Comparison of ENCODE assay signal across 20 cellular contexts in the genomic region with DNA sequence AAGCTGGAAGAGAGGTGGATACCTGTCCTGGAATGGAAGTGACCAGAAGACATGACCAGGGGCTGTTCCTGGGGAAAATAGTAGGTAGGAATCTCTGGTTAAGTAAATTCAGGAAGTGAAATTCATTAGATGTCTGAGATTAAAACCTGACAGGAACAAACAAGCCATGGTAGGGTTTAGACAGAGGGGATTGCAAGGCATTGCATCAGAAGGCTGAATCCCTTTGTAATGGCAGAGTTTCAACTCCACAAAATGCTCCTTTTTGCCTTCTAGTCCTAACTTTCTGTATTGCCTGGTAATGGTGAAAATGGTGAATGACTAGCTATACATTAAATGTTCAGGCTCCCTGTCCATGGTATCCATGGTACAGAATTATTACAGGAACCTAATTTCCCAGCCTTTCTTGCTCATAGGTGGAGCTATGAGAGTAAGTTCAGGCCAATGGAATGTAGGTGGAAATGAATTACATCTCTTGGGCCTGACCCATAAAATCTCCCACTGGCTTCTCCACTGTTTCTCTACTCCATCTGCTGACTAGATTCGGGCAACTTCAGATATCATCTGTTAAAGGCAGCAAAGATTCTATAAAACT.
DNase-seq lines count a peak whose midpoint lies in the region; ATAC-seq and TF ChIP-seq lines count a peak whose summit lies in the region.
"Had no signal": no experiment of that assay in that cellular context is flagged by ENCODE, and none has a peak within 500 bp of the region (broad histone marks: within the 10 kb centered on the region; RNA-seq: fewer than 3 reads in every experiment).

No MANE protein-coding gene starts in this region.

- H3K36me3 ChIP-seq in adipocyte (ENCODE audit: control insufficient read depth, insufficient read depth, low read length, severe bottlenecking), result no peaks in the 10 kb centered on the region
- H3K36me3 ChIP-seq in mammary epithelial cell (ENCODE audit: insufficient read depth, low read length), result no peaks in the 10 kb centered on the region
- H3K36me3 ChIP-seq: adrenal gland had no signal

- H4K20me1 ChIP-seq in mammary epithelial cell (ENCODE audit: insufficient read depth, low read length), result no peaks in the 10 kb centered on the region

- H3K9me3 ChIP-seq in adipocyte (ENCODE audit: control insufficient read depth, low read length), result no peaks in the 10 kb centered on the region
- H3K9me3 ChIP-seq in mammary epithelial cell (replicated peaks; ENCODE audit: insufficient read depth, low read length), result no peaks in the 10 kb centered on the region
- H3K9me3 ChIP-seq: adrenal gland, testis had no signal

- intact Hi-C loops in mammary epithelial cell (cut with micrococcal nuclease), result loop anchor here (10.0 kb wide), 1 partner anchor 63 kb away; no protein-coding TSS in a partner anchor

- dilution Hi-C loops in mammary epithelial cell (cut with HindIII; ENCODE audit: low sequenced_read_pairs), result no loop called here

- H3K27me3 ChIP-seq in adipocyte (replicated peaks; ENCODE audit: control insufficient read depth, insufficient read depth, low read length), result no peaks in the 10 kb centered on the region
- no peaks in the 10 kb centered on the region for H3K27me3 ChIP-seq in mammary epithelial cell (ENCODE audit: insufficient read depth, low read length)
- H3K27me3 ChIP-seq: adrenal gland, testis had no signal

- CTCF ChIA-PET in mammary epithelial cell (lab: Charles Lee; ENCODE audit: low non-redundant PET), result no interaction called here

- DNase-seq in EL (peak; percentile 6), MV-4-11 (lab: John Stamatoyannopoulos, UW) (peak; percentile 85), adipocyte (ENCODE audit: low read depth) (peak; percentile 76), fibroblast of villous mesenchyme (ENCODE audit: low read depth) (peak; percentile 38), mammary epithelial cell (no peak)
- DNase-seq in activated naive CD4-positive, alpha-beta T cell treated with anti-CD3 and anti-CD28 coated beads, Interleukin-2, amount 50 U/mL, for 16 hours, result no peak
- DNase-seq: activated B cell treated with CpG ODN at 0.5 μM for 24 hours; activated CD8-positive, alpha-beta memory T cell treated with anti-CD3 and anti-CD28 coated beads for 24 hours; adrenal gland; glutamatergic neuron; naive B cell; NCI-H1105; NCI-H774; posterior cingulate gyrus; RPMI8226; small intestine; testis had no signal

- no peak for TF ChIP-seq CTCF in fibroblast of villous mesenchyme (IDR thresholded peaks at IDR 0.05; ENCODE audit: insufficient read depth, low read depth, low read length)
- TF ChIP-seq CTCF in mammary epithelial cell (conservative IDR thresholded peaks at IDR 0.05 in 1 of 2, IDR thresholded peaks at IDR 0.05 in 1 of 2; ENCODE audit: extremely low read depth in 1 of 2, insufficient read depth in 1 of 2, low read depth in 1 of 2, low read length in 2 of 2), result no peak

- no TSS peak for BruUV-seq in mammary epithelial cell (replicated peaks; lab: Mats Ljungman, UMichigan)

- H3K9ac ChIP-seq in adipocyte (ENCODE audit: low read length), result no peak overlapping the region
- H3K9ac ChIP-seq in mammary epithelial cell (ENCODE audit: insufficient read depth, low read length), result no peak overlapping the region

- no peak overlapping the region for H3K4me3 ChIP-seq in adipocyte (ENCODE audit: low read length)
- no peak overlapping the region for H3K4me3 ChIP-seq in fibroblast of villous mesenchyme (ENCODE audit: low read depth, low read length)
- H3K4me3 ChIP-seq in mammary epithelial cell (replicated peaks in 1 of 3; ENCODE audit: insufficient read depth in 1 of 3, low read depth in 2 of 3, low read length in 3 of 3), result no peak overlapping the region
- H3K4me3 ChIP-seq: adrenal gland, testis had no signal

- H2AFZ ChIP-seq in mammary epithelial cell (ENCODE audit: low read depth, low read length), result no peak overlapping the region

- H3K4me1 ChIP-seq in adipocyte (ENCODE audit: control insufficient read depth, insufficient read depth, low read length) (peaks cover 24% of the 10 kb centered on the region), mammary epithelial cell (ENCODE audit: insufficient read depth, low read length) (no peaks in the 10 kb centered on the region)
- H3K4me1 ChIP-seq: adrenal gland, testis had no signal

- in situ Hi-C loops in mammary epithelial cell (cut with MboI; ENCODE audit: low sequenced_read_pairs in 2 of 2), result no loop called here

- ATAC-seq in GM21390 (IDR thresholded peaks at IDR 0.05; ENCODE audit: unreplicated experiment), result no peak
- ATAC-seq in GM19023 (IDR thresholded peaks at IDR 0.05; ENCODE audit: unreplicated experiment), result no peak
- ATAC-seq: HepG2 had no signal

- H3K4me2 ChIP-seq in mammary epithelial cell (ENCODE audit: insufficient read depth, low read depth, low read length), result no peak overlapping the region

- no peaks in the 10 kb centered on the region for H3K79me2 ChIP-seq in mammary epithelial cell (ENCODE audit: insufficient read depth, low read length)

- H3K27ac ChIP-seq in mammary epithelial cell (ENCODE audit: insufficient read depth, low read depth, low read length), result no peak overlapping the region
- H3K27ac ChIP-seq: adrenal gland, testis had no signal

- 45% methylated on average over 1 of the region's 1 CpG for WGBS in mammary epithelial cell (ENCODE audit: low coverage, missing lambda C conversion rate)

Comparison
In these comparisons a context has a peak if more than half of its experiments do, and no peak if none do; other contexts are left out.
1. DNase-seq: peak in EL (single experiment), MV-4-11 (single experiment), adipocyte (single experiment) and fibroblast of villous mesenchyme (single experiment); none in activated naive CD4-positive, alpha-beta T cell treated with anti-CD3 and anti-CD28 coated beads, Interleukin-2, amount 50 U/mL, for 16 hours (single experiment) and mammary epithelial cell (single experiment).